In genomic region chr13:41098761-41099160, GRCh38 we compare ENCODE assay signal across 23 cellular contexts.
"Had no signal": no experiment of that assay in that cellular context is flagged by ENCODE, and none has a peak within 500 bp of the region (broad histone marks: within the 10 kb centered on the region; RNA-seq: fewer than 3 reads in every experiment).

No MANE protein-coding gene starts in this region.

- H3K27ac Mint-ChIP-seq: IgD-negative memory B cell had no signal

- H3K4me1 Mint-ChIP-seq: IgD-negative memory B cell had no signal

- DNase-seq: Kasumi-1, MM.1S, NCI-H1092 treated with DMSO at 0.1 percent for 48 hours, NCI-H1436, NCI-H187, NCI-H2029, NCI-H2081 treated with DMSO at 0.1 percent for 48 hours, NCI-H2171, NCI-H226, NCI-H446, NCI-H510A, NCI-H524 treated with DMSO at 0.1 percent for 48 hours, NCI-H69, NCI-H774, Right ventricle myocardium superior, RPMI8226, SIG-M5 had no signal

- H3K4me1 ChIP-seq: SJSA1 had no signal

- H3K27ac ChIP-seq: HL-60, KMS-11, SJSA1, SK-N-MC had no signal

- H3K27me3 ChIP-seq: SJSA1 had no signal

- H3K4me3 ChIP-seq: K562, SJSA1, SK-N-MC had no signal

- H3K27me3 Mint-ChIP-seq: IgD-negative memory B cell had no signal

- H3K36me3 ChIP-seq: SJSA1 had no signal

- H3K9ac ChIP-seq: KMS-11 had no signal

- H3K9me3 ChIP-seq: SJSA1 had no signal

- H3K4me3 Mint-ChIP-seq: IgD-negative memory B cell had no signal

- H3K4me2 ChIP-seq: KMS-11 had no signal

- H3K9me3 Mint-ChIP-seq: IgD-negative memory B cell had no signal

- ATAC-seq: K562 had no signal
